Comparison of ENCODE assay signal across 24 cellular contexts in genomic region chr3:142902356-142902755, GRCh38. TPM values are rescaled to one million over a fixed set of nuclear protein-coding genes. Genes with fewer than 3 reads are reported as not detected.
DNase-seq lines count a peak whose midpoint lies in the region; ATAC-seq, FAIRE-seq and TF ChIP-seq lines count a peak whose summit lies in the region.
"Had no signal": no experiment of that assay in that cellular context is flagged by ENCODE, and none has a peak within 500 bp of the region (broad histone marks: within the 10 kb centered on the region; RNA-seq: fewer than 3 reads in every experiment).

No MANE protein-coding gene starts in this region.

- H3K9me3 ChIP-seq in SK-N-SH (no peaks in the 10 kb centered on the region), adipocyte (ENCODE audit: control insufficient read depth, low read length) (no peaks in the 10 kb centered on the region)
- no peaks in the 10 kb centered on the region for H3K9me3 ChIP-seq in CD8-positive, alpha-beta T cell (ENCODE audit: low read length)

- peak overlapping the region in 1 of 2 experiments; percentile 58; a peak in 2 of 4 replicates for H3K27ac ChIP-seq in SK-N-SH (ENCODE audit: low read depth in 2 of 2, low read length in 1 of 2)
- H3K27ac ChIP-seq in CD8-positive, alpha-beta T cell (ENCODE audit: low read depth, low read length): no peak overlapping the region
- H3K27ac ChIP-seq: 22Rv1, SK-N-MC had no signal

- H3K27me3 ChIP-seq in SK-N-SH (ENCODE audit: insufficient read depth): no peaks in the 10 kb centered on the region
- no peaks in the 10 kb centered on the region for H3K27me3 ChIP-seq in adipocyte (replicated peaks; ENCODE audit: control insufficient read depth, insufficient read depth, low read length)
- H3K27me3 ChIP-seq in CD8-positive, alpha-beta T cell (ENCODE audit: insufficient read depth, low read length): no peaks in the 10 kb centered on the region

- no peak for FAIRE-seq in frontal cortex (lab: Jason Lieb, UNC)
- FAIRE-seq: D721Med, GM12878, HTR-8/SVneo, K562 had no signal

- H3K36me3 ChIP-seq in SK-N-SH (replicated peaks in 1 of 2; ENCODE audit: control insufficient read depth in 1 of 2, insufficient read depth in 2 of 2, low read length in 1 of 2) (no peaks in the 10 kb centered on the region), adipocyte (ENCODE audit: control insufficient read depth, insufficient read depth, low read length, severe bottlenecking) (no peaks in the 10 kb centered on the region)
- H3K36me3 ChIP-seq in CD8-positive, alpha-beta T cell (ENCODE audit: insufficient read depth, low read length): no peaks in the 10 kb centered on the region

- TF ChIP-seq CTCF in SK-N-SH (IDR thresholded peaks at IDR 0.05): no peak
- no peak for TF ChIP-seq CTCF in fibroblast of the aortic adventitia (IDR thresholded peaks at IDR 0.05; ENCODE audit: insufficient read depth, low read length)
- TF ChIP-seq CTCF in CD8-positive, alpha-beta T cell (IDR thresholded peaks at IDR 0.05): no peak

- no peaks in the 10 kb centered on the region for H3K9me2 ChIP-seq in SK-N-SH

- H4K20me1 ChIP-seq in SK-N-SH (ENCODE audit: insufficient read depth): no peaks in the 10 kb centered on the region

- H3K4me2 ChIP-seq in SK-N-SH: peak overlapping the region; percentile 55
- H3K4me2 ChIP-seq: GM23338 had no signal

- no peaks in the 10 kb centered on the region for H3K79me2 ChIP-seq in SK-N-SH (ENCODE audit: insufficient read depth)

- H3F3A ChIP-seq in SK-N-SH (replicated peaks; ENCODE audit: insufficient read depth): peaks cover 9% of the 10 kb centered on the region

- peak overlapping the region; percentile 37; the same call in 1 of the 2 replicates for H3K9ac ChIP-seq in SK-N-SH
- H3K9ac ChIP-seq in adipocyte (ENCODE audit: low read length): no peak overlapping the region

- H3K4me3 Mint-ChIP-seq in CD8-positive, alpha-beta T cell: no peak overlapping the region
- H3K4me3 Mint-ChIP-seq: GM23338, H9 had no signal

- H2AFZ ChIP-seq in SK-N-SH (ENCODE audit: low read depth): peak overlapping the region; percentile 79; the same call in 1 of the 2 replicates
- H2AFZ ChIP-seq: GM23338 had no signal

- TF ChIP-seq RAD21 in SK-N-SH (IDR thresholded peaks at IDR 0.05; ENCODE audit: low read length): no peak

- ATAC-seq in SK-N-SH treated with all-trans-retinoic acid at 6 μM for 48 hours (no peak), HG02852 (IDR thresholded peaks at IDR 0.05; ENCODE audit: unreplicated experiment) (no peak)
- no peak for ATAC-seq in CD8-positive, alpha-beta T cell
- ATAC-seq: GM12878, GM23338, K562, Panc1 had no signal

- 63% methylated on average over 2 of the region's 2 CpGs for WGBS in SK-N-SH (ENCODE audit: low lambda C conversion rate)

- peaks cover 4% of the 10 kb centered on the region for H3K4me1 Mint-ChIP-seq in CD8-positive, alpha-beta T cell (ENCODE audit: low read depth)
- H3K4me1 Mint-ChIP-seq: GM23338 had no signal

- CTCF ChIA-PET in SK-N-SH (lab: Yijun Ruan, JAX): no interaction called here
- CTCF ChIA-PET in CD8-positive, alpha-beta T cell (lab: Charles Lee): no interaction called here

- POLR2A ChIA-PET in SK-N-SH (lab: Yijun Ruan, JAX): no interaction called here
- POLR2A ChIA-PET in CD8-positive, alpha-beta T cell (lab: Charles Lee): no interaction called here

- DNase-seq in SK-N-SH (no peak), adipocyte (ENCODE audit: low read depth) (no peak), fibroblast of the aortic adventitia (ENCODE audit: low read depth) (peak; percentile 59), frontal cortex (ENCODE audit: low spot score in 2 of 2) (no peak)
- no peak for DNase-seq in CD8-positive, alpha-beta T cell
- DNase-seq: ACHN, GDM1, H9, NCI-H1105 treated with DMSO at 0.1 percent for 48 hours, NCI-H146, NCI-H2029, NCI-H446 treated with DMSO at 0.1 percent for 48 hours, NCI-H526 treated with DMSO at 0.1 percent for 48 hours, SIG-M5 had no signal

- intact Hi-C loops in CD8-positive, alpha-beta T cell (cut with DNase I, micrococcal nuclease): no loop called here

- H3K27me3 Mint-ChIP-seq in CD8-positive, alpha-beta T cell (ENCODE audit: low read depth): peaks cover 21% of the 10 kb centered on the region

- H3K4me3 ChIP-seq in SK-N-SH (ENCODE audit: low read depth in 2 of 2, low read length in 1 of 2) (no peak overlapping the region), adipocyte (ENCODE audit: low read length) (peak overlapping the region; percentile 54), fibroblast of the aortic adventitia (ENCODE audit: low read depth, low read length) (no peak overlapping the region)
- H3K4me3 ChIP-seq in CD8-positive, alpha-beta T cell (ENCODE audit: low read depth, low read length): no peak overlapping the region
- H3K4me3 ChIP-seq: GM12878, GM23338, K562, SK-N-MC had no signal

- no peak overlapping the region for H3K27ac Mint-ChIP-seq in CD8-positive, alpha-beta T cell
- H3K27ac Mint-ChIP-seq: GM23338, H9 had no signal

- H3K9me3 Mint-ChIP-seq in CD8-positive, alpha-beta T cell: peaks cover 2% of the 10 kb centered on the region
- H3K9me3 Mint-ChIP-seq: GM23338 had no signal

- H3K36me3 Mint-ChIP-seq in CD8-positive, alpha-beta T cell: no peaks in the 10 kb centered on the region

- no peak for TF ChIP-seq EP300 in SK-N-SH (IDR thresholded peaks at IDR 0.05; ENCODE audit: borderline replicate concordance in 1 of 2, low read depth in 1 of 2, low read length in 1 of 2)

- H3K4me1 ChIP-seq in SK-N-SH (ENCODE audit: control insufficient read depth in 1 of 2, insufficient read depth in 2 of 2, low read depth in 1 of 2, low read length in 1 of 2): peaks cover 0 to 6% of the 10 kb centered on the region in 2 experiments; a peak in 1 of 4 replicates
- H3K4me1 ChIP-seq in adipocyte (ENCODE audit: control insufficient read depth, insufficient read depth, low read length): peaks cover 8% of the 10 kb centered on the region
- H3K4me1 ChIP-seq in CD8-positive, alpha-beta T cell (ENCODE audit: insufficient read depth, low read length): no peaks in the 10 kb centered on the region

TF ChIP-seq in SK-N-SH, 30 proteins besides CTCF, POLR2A, EP300 and RAD21:
- TF ChIP-seq GABPA (IDR thresholded peaks at IDR 0.05; ENCODE audit: low read depth) (no peak), RFX5 (IDR thresholded peaks at IDR 0.05; ENCODE audit: low read length) (no peak)

TF ChIP-seq in SK-N-SH treated with all-trans-retinoic acid at 6 μM for 48 hours, 23 proteins besides CTCF, POLR2A, EP300 and RAD21 (continues in another document):
- TF ChIP-seq TOX (CRISPR knock-in tag; IDR thresholded peaks at IDR 0.05; ENCODE audit: borderline replicate concordance) (no peak), PPARA (CRISPR knock-in tag; IDR thresholded peaks at IDR 0.05; ENCODE audit: borderline replicate concordance) (no peak), ESRRG (CRISPR knock-in tag; IDR thresholded peaks at IDR 0.05) (no peak), BACH2 (CRISPR knock-in tag; IDR thresholded peaks at IDR 0.05; ENCODE audit: borderline replicate concordance) (no peak), PATZ1 (CRISPR knock-in tag; IDR thresholded peaks at IDR 0.05; ENCODE audit: borderline replicate concordance) (no peak), ZFP3 (CRISPR knock-in tag; IDR thresholded peaks at IDR 0.05) (no peak), TCF4 (CRISPR knock-in tag; IDR thresholded peaks at IDR 0.05; ENCODE audit: borderline replicate concordance) (no peak), ZFP30 (CRISPR knock-in tag; IDR thresholded peaks at IDR 0.05) (no peak), GLIS3 (CRISPR knock-in tag; IDR thresholded peaks at IDR 0.05) (no peak), TSHZ2 (CRISPR knock-in tag; IDR thresholded peaks at IDR 0.05) (no peak), ZNF565 (CRISPR knock-in tag; conservative IDR thresholded peaks at IDR 0.05; ENCODE audit: low read depth) (no peak), SNAI2 (CRISPR knock-in tag; IDR thresholded peaks at IDR 0.05) (no peak)

RNA-seq across cellular contexts. Expression of gene PCOLCE2, which starts 13.5 kb away (rescaled TPM):
- polyA plus RNA-seq in SK-N-SH (2012; rRNA removed): 22.2 and 25.4 TPM in 2 replicates
- 26.6 and 26.8 TPM in 2 replicates for polyA plus RNA-seq in SK-N-SH (2012; cell fraction: cytosol; rRNA removed)
- polyA plus RNA-seq in SK-N-SH (2012; cell fraction: nucleus; rRNA removed): 15.3 and 18.2 TPM in 2 replicates
- 31.6 and 98.4 TPM in 2 replicates for total RNA-seq in fibroblast of the aortic adventitia (ENCODE audit: low replicate concordance)
- 6.9 TPM for total RNA-seq in frontal cortex
- not detected for total RNA-seq in CD8-positive, alpha-beta T cell
